In the genomic region with DNA sequence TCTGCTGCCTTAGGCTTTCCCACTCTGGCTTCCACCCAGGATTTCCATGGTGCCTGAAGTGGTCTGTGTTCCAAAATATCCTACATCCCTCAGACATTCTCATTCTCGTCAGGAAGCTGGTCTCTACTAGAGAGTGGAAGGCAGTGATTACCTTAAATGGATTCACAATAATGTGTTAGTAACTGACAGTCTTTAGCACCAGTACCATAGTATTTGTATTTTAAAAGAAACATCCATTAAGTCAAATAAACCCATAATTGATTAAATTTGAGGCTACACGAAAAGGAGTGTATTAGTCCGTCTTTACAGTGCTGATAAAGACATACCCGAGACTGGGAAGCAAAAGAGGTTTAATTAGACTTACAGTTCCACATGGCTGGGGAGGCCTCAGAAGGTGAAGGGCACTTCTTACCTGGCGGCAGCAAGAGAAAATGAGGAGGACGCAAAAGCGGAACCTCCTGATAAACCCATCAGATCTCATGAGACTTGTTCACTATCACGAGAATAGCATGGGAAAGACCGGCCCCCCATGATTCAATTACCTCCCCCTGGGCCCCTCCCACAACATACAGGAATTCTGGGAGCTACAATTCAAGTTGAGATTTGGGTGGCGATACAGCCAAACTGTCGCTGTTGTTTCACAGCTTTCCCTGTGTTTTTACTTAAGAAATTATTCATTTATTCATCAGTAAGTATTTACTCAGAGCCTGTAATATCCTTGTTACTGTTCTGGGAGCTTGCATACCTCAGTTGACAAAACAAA, we compare ENCODE assay signal across 22 cellular contexts.
DNase-seq lines count a peak whose midpoint lies in the region; ATAC-seq lines count a peak whose summit lies in the region.
"Had no signal": no experiment of that assay in that cellular context is flagged by ENCODE, and none has a peak within 500 bp of the region (broad histone marks: within the 10 kb centered on the region; RNA-seq: fewer than 3 reads in every experiment).

No MANE protein-coding gene starts in this region.

- no peaks in the 10 kb centered on the region for H3K9me3 Mint-ChIP-seq in CD8-positive, alpha-beta memory T cell
- H3K9me3 Mint-ChIP-seq in activated CD4-positive, alpha-beta T cell treated with anti-CD3 and anti-CD28 coated beads, Interleukin-2, amount 10 ng/mL, durations not matched to agents 24 days and 14 days: no peaks in the 10 kb centered on the region
- H3K9me3 Mint-ChIP-seq: CD4-positive, alpha-beta T cell; CD8-positive, alpha-beta T cell had no signal

- no peak overlapping the region for H3K27ac Mint-ChIP-seq in CD8-positive, alpha-beta memory T cell
- no peak overlapping the region for H3K27ac Mint-ChIP-seq in activated CD4-positive, alpha-beta T cell treated with anti-CD3 and anti-CD28 coated beads, Interleukin-2, amount 10 ng/mL, durations not matched to agents 24 days and 14 days
- H3K27ac Mint-ChIP-seq: B cell; CD4-positive, alpha-beta T cell; CD8-positive, alpha-beta T cell had no signal

- POLR2A ChIA-PET in CD8-positive, alpha-beta memory T cell (lab: Charles Lee): no interaction called here

- DNase-seq in CD8-positive, alpha-beta memory T cell: no peak
- DNase-seq in NCI-H2227 treated with DMSO at 0.1 percent for 48 hours (lab: John Stamatoyannopoulos, UW): peak; percentile 41
- peak; percentile 20 for DNase-seq in inferior parietal cortex (ENCODE audit: extremely low spot score)
- no peak for DNase-seq in activated CD4-positive, alpha-beta T cell treated with anti-CD3 and anti-CD28 coated beads, Interleukin-2, amount 10 ng/mL, durations not matched to agents 24 days and 14 days
- DNase-seq: AML-193; CD4-positive, alpha-beta T cell; CD8-positive, alpha-beta T cell; COR-L47; DMS 273 treated with DMSO at 0.1 percent for 48 hours; DMS153; DMS53; DMS79; DND-41; EL; GDM1 had no signal

- no peaks in the 10 kb centered on the region for H3K4me1 Mint-ChIP-seq in CD8-positive, alpha-beta memory T cell
- H3K4me1 Mint-ChIP-seq in activated CD4-positive, alpha-beta T cell treated with anti-CD3 and anti-CD28 coated beads, Interleukin-2, amount 10 ng/mL, durations not matched to agents 24 days and 14 days: no peaks in the 10 kb centered on the region
- H3K4me1 Mint-ChIP-seq: B cell had no signal

- H3K4me1 ChIP-seq in CD8-positive, alpha-beta memory T cell (ENCODE audit: insufficient read depth, low read length): no peaks in the 10 kb centered on the region
- H3K4me1 ChIP-seq: A549 had no signal

- no peak overlapping the region for H3K4me3 Mint-ChIP-seq in CD8-positive, alpha-beta memory T cell
- H3K4me3 Mint-ChIP-seq in activated CD4-positive, alpha-beta T cell treated with anti-CD3 and anti-CD28 coated beads, Interleukin-2, amount 10 ng/mL, durations not matched to agents 24 days and 14 days: no peak overlapping the region
- H3K4me3 Mint-ChIP-seq: B cell; CD4-positive, alpha-beta T cell; CD8-positive, alpha-beta T cell had no signal

- no peaks in the 10 kb centered on the region for H3K9me3 ChIP-seq in CD8-positive, alpha-beta memory T cell (ENCODE audit: low read length)
- H3K9me3 ChIP-seq: A549 had no signal

- no peaks in the 10 kb centered on the region for H3K27me3 ChIP-seq in CD8-positive, alpha-beta memory T cell (ENCODE audit: insufficient read depth, low read length, poor library complexity, severe bottlenecking)
- H3K27me3 ChIP-seq: BLaER1 treated with 17β-estradiol and CSF1 and Interleukin-3, amounts not matched to agents 10 nM and 100 nM had no signal

- ATAC-seq in esophagus mucosa: no peak
- ATAC-seq: A549; CD8-positive, alpha-beta T cell; GM12878 had no signal

- H3K36me3 ChIP-seq in CD8-positive, alpha-beta memory T cell (ENCODE audit: insufficient read depth, low read length): no peaks in the 10 kb centered on the region
- H3K36me3 ChIP-seq: BLaER1 treated with 17β-estradiol and CSF1 and Interleukin-3, amounts not matched to agents 10 nM and 100 nM had no signal

- CTCF ChIA-PET in CD8-positive, alpha-beta memory T cell (lab: Charles Lee): no interaction called here

- no peaks in the 10 kb centered on the region for H3K36me3 Mint-ChIP-seq in CD8-positive, alpha-beta memory T cell
- no peaks in the 10 kb centered on the region for H3K36me3 Mint-ChIP-seq in activated CD4-positive, alpha-beta T cell treated with anti-CD3 and anti-CD28 coated beads, Interleukin-2, amount 10 ng/mL, durations not matched to agents 24 days and 14 days (ENCODE audit: low read depth)
- H3K36me3 Mint-ChIP-seq: CD8-positive, alpha-beta T cell had no signal

- H3K27me3 Mint-ChIP-seq in CD8-positive, alpha-beta memory T cell: peaks cover 6 to 10% of the 10 kb centered on the region in 2 donors
- peaks cover 14% of the 10 kb centered on the region for H3K27me3 Mint-ChIP-seq in activated CD4-positive, alpha-beta T cell treated with anti-CD3 and anti-CD28 coated beads, Interleukin-2, amount 10 ng/mL, durations not matched to agents 24 days and 14 days

- H3K27ac ChIP-seq in CD8-positive, alpha-beta memory T cell (ENCODE audit: low read depth, low read length): peak overlapping the region; percentile 60
- H3K27ac ChIP-seq: 22Rv1; A549; BLaER1 treated with 17β-estradiol and CSF1 and Interleukin-3, amounts not matched to agents 10 nM and 100 nM; C4-2B had no signal

- H3K4me3 ChIP-seq in CD8-positive, alpha-beta memory T cell (ENCODE audit: low read length): no peak overlapping the region
- H3K4me3 ChIP-seq: A549; BLaER1 treated with 17β-estradiol and CSF1 and Interleukin-3, amounts not matched to agents 10 nM and 100 nM; GM12878 had no signal

- intact Hi-C loops in activated CD4-positive, alpha-beta T cell treated with anti-CD3 and anti-CD28 coated beads, Interleukin-2, amount 10 ng/mL, durations not matched to agents 24 days and 14 days (cut with micrococcal nuclease): no loop called here

Comparison
In these comparisons a context has a peak if more than half of its experiments do, and no peak if none do; other contexts are left out.
1. DNase-seq: peak in NCI-H2227 treated with DMSO at 0.1 percent for 48 hours (single experiment) and inferior parietal cortex (single experiment); none in CD8-positive, alpha-beta memory T cell (0 of 5) and activated CD4-positive, alpha-beta T cell treated with anti-CD3 and anti-CD28 coated beads, Interleukin-2, amount 10 ng/mL, durations not matched to agents 24 days and 14 days (single experiment).